15 cellular contexts compared by ENCODE assay signal in the genomic region with DNA sequence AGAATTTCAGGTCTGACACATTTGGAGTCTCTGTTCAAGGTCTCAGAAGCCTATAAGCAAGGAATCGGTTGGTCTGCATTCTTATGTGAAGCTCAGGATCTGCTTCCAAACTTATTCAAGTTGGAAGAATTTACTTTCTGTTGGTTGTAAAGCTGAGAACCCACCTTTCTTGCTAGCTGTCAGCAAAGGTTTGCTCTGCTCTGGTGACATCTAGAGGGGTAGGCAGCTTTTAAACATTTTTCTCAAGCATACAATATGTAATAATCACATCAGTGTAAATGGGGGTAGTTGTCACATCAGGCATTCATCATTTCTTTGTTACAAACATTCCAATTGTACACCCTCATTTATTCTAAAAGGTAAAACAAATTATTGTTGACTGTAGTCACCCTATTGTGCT.
"Had no signal": no experiment of that assay in that cellular context is flagged by ENCODE, and none has a peak within 500 bp of the region (broad histone marks: within the 10 kb centered on the region; RNA-seq: fewer than 3 reads in every experiment).

No MANE protein-coding gene starts in this region.

- H3K36me3 ChIP-seq: cardiac muscle cell, colonic mucosa, gastroesophageal sphincter, left ventricle myocardium inferior, upper lobe of right lung had no signal

- H3K9me3 ChIP-seq: colonic mucosa, gastroesophageal sphincter, left ventricle myocardium inferior, testis, upper lobe of right lung had no signal

- ATAC-seq: activated T-helper 17 cell treated with anti-CD3 and anti-CD28 coated beads, Interleukin-2, amount 50 U/mL, for 72 hours; gastroesophageal sphincter; upper lobe of right lung had no signal

- H3K27me3 ChIP-seq: cardiac muscle cell, colonic mucosa, gastroesophageal sphincter, testis, upper lobe of right lung had no signal

- H3K4me3 Mint-ChIP-seq: activated CD4-positive, alpha-beta T cell treated with anti-CD3 and anti-CD28 coated beads, Interleukin-2, amount 10 ng/mL, durations not matched to agents 24 days and 14 days; activated naive CD4-positive, alpha-beta T cell treated with anti-CD3 and anti-CD28 coated beads for 36 hours; activated T-helper 17 cell treated with anti-CD3 and anti-CD28 coated beads, Interleukin-2, amount 50 U/mL, for 72 hours; nephron progenitor cell; stimulated activated naive CD8-positive, alpha-beta T cell treated with anti-CD3 and anti-CD28 coated beads, Interleukin-15, Interleukin-2, amounts not matched to agents 100 ng/mL and 50 ng/mL, for 24 hours had no signal

- H3K27ac Mint-ChIP-seq: activated CD4-positive, alpha-beta T cell treated with anti-CD3 and anti-CD28 coated beads, Interleukin-2, amount 10 ng/mL, durations not matched to agents 24 days and 14 days; activated naive CD4-positive, alpha-beta T cell treated with anti-CD3 and anti-CD28 coated beads for 36 hours; activated T-helper 17 cell treated with anti-CD3 and anti-CD28 coated beads, Interleukin-2, amount 50 U/mL, for 72 hours; nephron progenitor cell; stimulated activated naive CD8-positive, alpha-beta T cell treated with anti-CD3 and anti-CD28 coated beads, Interleukin-15, Interleukin-2, amounts not matched to agents 100 ng/mL and 50 ng/mL, for 24 hours had no signal

- H3K4me1 ChIP-seq: colonic mucosa, gastroesophageal sphincter, left ventricle myocardium inferior, testis, upper lobe of right lung had no signal

- H3K4me3 ChIP-seq: cardiac muscle cell, colonic mucosa, gastroesophageal sphincter, left ventricle myocardium inferior, testis, upper lobe of right lung had no signal

- H3K4me1 Mint-ChIP-seq: activated CD4-positive, alpha-beta T cell treated with anti-CD3 and anti-CD28 coated beads, Interleukin-2, amount 10 ng/mL, durations not matched to agents 24 days and 14 days; activated T-helper 17 cell treated with anti-CD3 and anti-CD28 coated beads, Interleukin-2, amount 50 U/mL, for 72 hours had no signal

- DNase-seq: activated CD4-positive, alpha-beta T cell treated with anti-CD3 and anti-CD28 coated beads, Interleukin-2, amount 10 ng/mL, durations not matched to agents 24 days and 14 days; activated naive CD4-positive, alpha-beta T cell treated with anti-CD3 and anti-CD28 coated beads for 36 hours; colonic mucosa; effector CD4-positive, alpha-beta T cell; left ventricle myocardium inferior; mesenchymal stem cell; nephron progenitor cell; stimulated activated CD4-positive, alpha-beta T cell treated with anti-CD3 and anti-CD28 coated beads, Interleukin-4, amount 100 ng/mL, for 1 hour; T1000; testis; upper lobe of right lung had no signal

- H3K9me3 Mint-ChIP-seq: activated CD4-positive, alpha-beta T cell treated with anti-CD3 and anti-CD28 coated beads, Interleukin-2, amount 10 ng/mL, durations not matched to agents 24 days and 14 days; activated T-helper 17 cell treated with anti-CD3 and anti-CD28 coated beads, Interleukin-2, amount 50 U/mL, for 72 hours; nephron progenitor cell had no signal

- H3K27me3 Mint-ChIP-seq: activated CD4-positive, alpha-beta T cell treated with anti-CD3 and anti-CD28 coated beads, Interleukin-2, amount 10 ng/mL, durations not matched to agents 24 days and 14 days; activated T-helper 17 cell treated with anti-CD3 and anti-CD28 coated beads, Interleukin-2, amount 50 U/mL, for 72 hours; stimulated activated naive CD8-positive, alpha-beta T cell treated with anti-CD3 and anti-CD28 coated beads, Interleukin-15, Interleukin-2, amounts not matched to agents 100 ng/mL and 50 ng/mL, for 24 hours had no signal

- H3K27ac ChIP-seq: cardiac muscle cell, colonic mucosa, gastroesophageal sphincter, left ventricle myocardium inferior, testis, upper lobe of right lung had no signal
